Comparison of ENCODE assay signal across 8 cellular contexts in the genomic region with DNA sequence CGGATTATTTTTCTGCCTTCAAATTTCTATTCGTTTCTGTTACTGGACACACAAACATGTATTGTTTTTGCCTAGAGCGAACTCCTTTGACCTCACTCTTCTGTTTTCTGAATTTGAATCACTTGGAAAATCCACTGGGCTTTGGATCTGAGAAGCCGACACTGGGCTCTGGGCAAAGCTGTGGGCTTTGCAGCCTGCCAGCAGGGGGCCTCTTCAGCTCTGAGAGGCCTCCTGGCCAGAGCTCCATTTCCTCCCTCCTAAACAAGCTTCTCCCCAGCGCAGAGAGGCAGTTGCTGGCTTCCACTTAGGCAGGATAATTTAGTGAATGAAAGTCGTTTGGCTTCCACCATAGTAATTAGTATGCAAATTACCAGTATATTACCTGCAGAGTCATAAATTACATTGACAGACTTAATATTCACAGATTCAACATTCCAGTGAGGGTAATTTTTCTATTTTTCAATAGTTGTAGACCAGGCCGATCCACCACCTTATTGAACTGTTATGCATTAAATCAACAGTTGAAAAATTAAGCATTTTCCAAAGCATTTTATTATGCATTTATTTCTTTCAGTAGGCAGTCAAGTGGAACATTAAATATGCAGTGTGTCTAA.
A peak's percentile ranks its signal among the peaks of the same experiment; 100 is the strongest.
DNase-seq lines count a peak whose midpoint lies in the region; TF ChIP-seq lines count a peak whose summit lies in the region.

No MANE protein-coding gene starts in this region.

- H3K9me3 ChIP-seq in HAP-1 (no peaks in the 10 kb centered on the region), spleen (no peaks in the 10 kb centered on the region)

- CTCF ChIA-PET in Calu3 (lab: Charles Lee) (interaction anchor here (0.6 to 2.0 kb wide), 9 partner anchors 8 to 232 kb away, joined by 3 to 44 read pairs (median 5); no protein-coding TSS in a partner anchor), MCF 10A (lab: Yijun Ruan, JAX) (interaction anchor here (0.6 to 5.3 kb wide), 21 partner anchors 9 to 255 kb away, joined by 3 to 59 read pairs (median 4); a partner anchor contains a TSS)

- no peak for TF ChIP-seq POLR2A in spleen (IDR thresholded peaks at IDR 0.05)

- H3K9me3 Mint-ChIP-seq in Calu3 (ENCODE audit: low read depth, unreplicated experiment) (no peaks in the 10 kb centered on the region), MCF 10A (ENCODE audit: unreplicated experiment) (no peaks in the 10 kb centered on the region)

- H3K27me3 Mint-ChIP-seq in Calu3 (ENCODE audit: unreplicated experiment), result peaks cover 17% of the 10 kb centered on the region
- no peaks in the 10 kb centered on the region for H3K27me3 Mint-ChIP-seq in MCF 10A (ENCODE audit: insufficient read depth, unreplicated experiment)

- H3K4me3 ChIP-seq in HAP-1, result no peak overlapping the region
- no peak overlapping the region for H3K4me3 ChIP-seq in spleen

- in situ Hi-C loops in HAP-1 (cut with MboI; ENCODE audit: low sequenced_read_pairs), result no loop called here

- BruUV-seq in Calu3 (replicated peaks; lab: Mats Ljungman, UMichigan), result no TSS peak
- no TSS peak for BruUV-seq in MCF 10A (replicated peaks; lab: Mats Ljungman, UMichigan)

- POLR2A ChIA-PET in MCF 10A (lab: Yijun Ruan, JAX), result interaction anchor here (0.7 to 4.8 kb wide), 10 partner anchors 12 to 241 kb away, joined by 3 to 37 read pairs (median 3); a partner anchor contains a TSS

- no peaks in the 10 kb centered on the region for H3K27me3 ChIP-seq in HAP-1 (ENCODE audit: low read depth)
- H3K27me3 ChIP-seq in spleen (replicated peaks in 1 of 7), result no peaks in the 10 kb centered on the region

- H3K36me3 Mint-ChIP-seq in Calu3 (ENCODE audit: insufficient read depth, unreplicated experiment) (no peaks in the 10 kb centered on the region), MCF 10A (ENCODE audit: insufficient read depth, unreplicated experiment) (no peaks in the 10 kb centered on the region)

- no peaks in the 10 kb centered on the region; the same call in 1 of the 2 replicates for H3K4me1 ChIP-seq in HAP-1
- H3K4me1 ChIP-seq in spleen, result peaks cover 0 to 8% (median 4%) of the 10 kb centered on the region in 6 donors

- H3K4me3 Mint-ChIP-seq in Calu3 (ENCODE audit: low read depth, unreplicated experiment) (no peak overlapping the region), MCF 10A (ENCODE audit: unreplicated experiment) (no peak overlapping the region)

- intact Hi-C loops in Calu3 (cut with micrococcal nuclease; ENCODE audit: unreplicated experiment), result loop anchor here (2.0 to 10.0 kb wide), 2 partner anchors 208 to 234 kb away; no protein-coding TSS in a partner anchor
- intact Hi-C loops in MCF 10A (cut with micrococcal nuclease), result loop anchor here (1.0 to 5.0 kb wide), 2 partner anchors 208 to 244 kb away; no protein-coding TSS in a partner anchor
- intact Hi-C loops in spleen (cut with DNase I; ENCODE audit: low total_unique reads), result loop anchor here (10.0 kb wide), 1 partner anchor 204 kb away; a partner anchor contains a TSS

- DNase-seq in Calu3 (peak; percentile 74), HAP-1 (ENCODE audit: low spot score in 2 of 2) (peak; percentile 78 to 81), NCI-H187 (lab: John Stamatoyannopoulos, UW) (peak; percentile 43 to 68), T1000 (lab: John Stamatoyannopoulos, UW) (peak; percentile 17), MCF 10A (ENCODE audit: unreplicated experiment) (peak; percentile 78), iPS-NIHi7 (ENCODE audit: extremely low spot score) (peak; percentile 83), spleen (peak; percentile 85), DMS79 treated with DMSO at 0.1 percent for 48 hours (lab: John Stamatoyannopoulos, UW) (no peak)

- no peaks in the 10 kb centered on the region for H3K4me1 Mint-ChIP-seq in Calu3 (ENCODE audit: low read depth, unreplicated experiment)
- H3K4me1 Mint-ChIP-seq in MCF 10A (ENCODE audit: insufficient read depth, unreplicated experiment), result peaks cover 3% of the 10 kb centered on the region

- TF ChIP-seq CTCF in Calu3 (IDR thresholded peaks at IDR 0.05; ENCODE audit: unreplicated experiment) (peak; percentile 91), MCF 10A (IDR thresholded peaks at IDR 0.05; ENCODE audit: unreplicated experiment) (peak; percentile 86), spleen (IDR thresholded peaks at IDR 0.05 in 8 of 11, conservative IDR thresholded peaks at IDR 0.05 in 3 of 11) (peak; percentile 34 to 93 (median 77))

- no peak overlapping the region for H3K27ac ChIP-seq in spleen

- WGBS in spleen, 5 donors, result 26 to 37% (median 34%) methylated on average over 7 of the region's 7 CpGs

- no peaks in the 10 kb centered on the region for H3K36me3 ChIP-seq in HAP-1 (replicated peaks)
- no peaks in the 10 kb centered on the region for H3K36me3 ChIP-seq in spleen

- H3K27ac Mint-ChIP-seq in Calu3 (ENCODE audit: unreplicated experiment) (no peak overlapping the region), MCF 10A (ENCODE audit: low read depth, unreplicated experiment) (no peak overlapping the region)
